ENCODE assay signal across 24 cellular contexts in genomic region chr7:7934945-7935344, GRCh38.
"Had no signal": no experiment of that assay in that cellular context is flagged by ENCODE, and none has a peak within 500 bp of the region (broad histone marks: within the 10 kb centered on the region; RNA-seq: fewer than 3 reads in every experiment).

No MANE protein-coding gene starts in this region.

- H3K4me1 Mint-ChIP-seq: mesothelial cell of epicardium had no signal

- H3K36me3 Mint-ChIP-seq: mesothelial cell of epicardium had no signal

- H3K9me3 ChIP-seq: colonic mucosa, esophagus squamous epithelium, gastrocnemius medialis, heart right ventricle, left lung, lower lobe of right lung, mucosa of descending colon had no signal

- H3K27ac ChIP-seq: colonic mucosa, epithelial cell of prostate, esophagus squamous epithelium, gastrocnemius medialis, heart right ventricle, left lung, lower lobe of right lung had no signal

- H3K9me3 Mint-ChIP-seq: dendritic cell treated with granulocyte-macrophage colony-stimulating factor and Interleukin-4, amounts not matched to agents 40 ng/mL and 50 ng/mL, for 4 days; effector memory CD8-positive, alpha-beta T cell; endodermal cell; mesothelial cell of epicardium had no signal

- DNase-seq: colonic mucosa; cortex of kidney; effector CD8-positive, alpha-beta T cell; effector memory CD8-positive, alpha-beta T cell; endodermal cell; erythroblast; esophagus squamous epithelium; foreskin fibroblast; foreskin melanocyte; gastrocnemius medialis; glutamatergic neuron; head of caudate nucleus; heart right ventricle; hippocampal formation; left cardiac atrium; left lung; left ventricle myocardium superior; lower lobe of right lung; mesenchymal stem cell; mucosa of descending colon had no signal

- ATAC-seq: esophagus mucosa, gastrocnemius medialis, heart right ventricle, left cardiac atrium, left lung, left ventricle myocardium superior, lower lobe of right lung, mucosa of descending colon had no signal

- H3K27me3 ChIP-seq: colonic mucosa, esophagus squamous epithelium, gastrocnemius medialis, heart right ventricle, left lung had no signal

- H3K36me3 ChIP-seq: colonic mucosa, esophagus squamous epithelium, gastrocnemius medialis, heart right ventricle, left lung, lower lobe of right lung had no signal

- H3K4me1 ChIP-seq: colonic mucosa, esophagus squamous epithelium, gastrocnemius medialis, heart right ventricle, left lung, lower lobe of right lung had no signal

- H3K27ac Mint-ChIP-seq: dendritic cell treated with granulocyte-macrophage colony-stimulating factor and Interleukin-4, amounts not matched to agents 40 ng/mL and 50 ng/mL, for 4 days; endodermal cell; mesothelial cell of epicardium had no signal

- H3K4me3 ChIP-seq: colonic mucosa, esophagus squamous epithelium, gastrocnemius medialis, heart right ventricle, left lung, lower lobe of right lung, mucosa of descending colon had no signal

- H3K27me3 Mint-ChIP-seq: dendritic cell treated with granulocyte-macrophage colony-stimulating factor and Interleukin-4, amounts not matched to agents 40 ng/mL and 50 ng/mL, for 4 days; effector memory CD8-positive, alpha-beta T cell had no signal

- H3K4me3 Mint-ChIP-seq: dendritic cell treated with granulocyte-macrophage colony-stimulating factor and Interleukin-4, amounts not matched to agents 40 ng/mL and 50 ng/mL, for 4 days; endodermal cell; mesothelial cell of epicardium had no signal
